In genomic region chr11:122100222-122101080, GRCh38 we compare ENCODE assay signal across 9 cellular contexts. TPM values are rescaled to one million over a fixed set of nuclear protein-coding genes. Genes with fewer than 3 reads are reported as not detected.
DNase-seq lines count a peak whose midpoint lies in the region; ATAC-seq, FAIRE-seq and TF ChIP-seq lines count a peak whose summit lies in the region.
"Had no signal": no experiment of that assay in that cellular context is flagged by ENCODE, and none has a peak within 500 bp of the region (broad histone marks: within the 10 kb centered on the region; RNA-seq: fewer than 3 reads in every experiment).

No MANE protein-coding gene starts in this region.

- in situ Hi-C loops in Panc1 (cut with HindIII; ENCODE audit: low pct_unique_long_range_greater_than_20kb, low sequenced_read_pairs), result no loop called here

- H3K4me3 ChIP-seq in Panc1 (ENCODE audit: low read depth in 2 of 2, low read length in 2 of 2) (peak overlapping the region; percentile 43 to 45), neuron (ENCODE audit: low read length) (peak overlapping the region; percentile 64)
- H3K4me3 ChIP-seq: GM12878 had no signal

- peak; percentile 42 for ATAC-seq in Panc1
- ATAC-seq: GM12878 had no signal

- H3K36me3 ChIP-seq in Panc1 (ENCODE audit: control insufficient read depth, insufficient read depth, low read length) (no peaks in the 10 kb centered on the region), neuron (ENCODE audit: insufficient read depth, low read length) (no peaks in the 10 kb centered on the region)

- H3K27me3 ChIP-seq in Panc1 (ENCODE audit: control insufficient read depth, insufficient read depth, low read length), result no peaks in the 10 kb centered on the region
- H3K27me3 ChIP-seq in neuron (ENCODE audit: insufficient read depth, low read length), result peaks cover 5% of the 10 kb centered on the region

- CTCF ChIA-PET in Panc1 (lab: Charles Lee), result interaction anchor here (0.5 to 1.2 kb wide), 4 partner anchors 10 to 445 kb away, joined by 4 to 9 read pairs (median 6); no protein-coding TSS in a partner anchor

- no TSS peak for BruUV-seq in Panc1 (replicated peaks; lab: Mats Ljungman, UMichigan)

- POLR2A ChIA-PET in Panc1 (lab: Charles Lee), result interaction anchor here (0.7 kb wide), 1 partner anchor 8 kb away, joined by 3 read pairs; no protein-coding TSS in a partner anchor

- H2AFZ ChIP-seq in neuron (ENCODE audit: low read depth, low read length), result peak overlapping the region; percentile 70

- H3K9me3 ChIP-seq in Panc1 (ENCODE audit: control insufficient read depth, insufficient read depth, low read depth, low read length) (no peaks in the 10 kb centered on the region), neuron (ENCODE audit: low read length) (no peaks in the 10 kb centered on the region)

- intact Hi-C loops in Panc1 (cut with micrococcal nuclease; ENCODE audit: unreplicated experiment), result loop anchor here (1.0 to 5.0 kb wide), 2 partner anchors 78 to 444 kb away; no protein-coding TSS in a partner anchor

- DNase-seq in AG09319 (ENCODE audit: extremely low read depth, low read depth) (peak; percentile 75), Panc1 (ENCODE audit: low read depth, low spot score) (no peak), fibroblast of the conjunctiva (ENCODE audit: low read depth) (peak; percentile 79), DMS153 treated with DMSO at 0.1 percent for 48 hours (lab: John Stamatoyannopoulos, UW; ENCODE audit: unreplicated experiment) (no peak), D341Med (ENCODE audit: low spot score) (no peak), D721Med (ENCODE audit: insufficient read length, low spot score) (no peak)
- DNase-seq in effector CD4-positive, alpha-beta T cell, result no peak

- H3K4me1 ChIP-seq in Panc1 (ENCODE audit: control insufficient read depth, insufficient read depth, low read length) (peaks cover 3% of the 10 kb centered on the region), neuron (ENCODE audit: insufficient read depth, low read length) (peaks cover 40% of the 10 kb centered on the region)

- no peak for FAIRE-seq in D721Med (lab: Jason Lieb, UNC)
- FAIRE-seq: GM12878 had no signal

- peak overlapping the region; percentile 84 for H3K27ac ChIP-seq in Panc1 (ENCODE audit: low read length)

- TF ChIP-seq CTCF in AG09319 (IDR thresholded peaks at IDR 0.05; ENCODE audit: low read depth, low read length), result no peak
- no peak for TF ChIP-seq CTCF in Panc1 (IDR thresholded peaks at IDR 0.05)
- no peak for TF ChIP-seq CTCF in D721Med (IDR thresholded peaks at IDR 0.05; ENCODE audit: insufficient read depth, missing control alignments)

RNA-seq across cellular contexts. Expression of gene BLID, which starts 15.6 kb away (rescaled TPM):
- 0.41 TPM for total RNA-seq in Panc1 (2021; ENCODE audit: unreplicated experiment)
- polyA plus RNA-seq in Panc1 (2012; ENCODE audit: insufficient read length), result not detected
- total RNA-seq: GM12878 had no signal
- polyA plus RNA-seq: GM12878 had no signal

Comparison
In these comparisons a context has a peak if more than half of its experiments do, and no peak if none do; other contexts are left out.
1. DNase-seq: peak in AG09319 (single experiment) and fibroblast of the conjunctiva (single experiment); none in Panc1 (single experiment), DMS153 treated with DMSO at 0.1 percent for 48 hours (single experiment), D341Med (single experiment), D721Med (single experiment) and effector CD4-positive, alpha-beta T cell (single experiment).